ENCODE assay signal across 22 cellular contexts in genomic region chr3:16800361-16800760, GRCh38.
DNase-seq lines count a peak whose midpoint lies in the region; ATAC-seq, FAIRE-seq and TF ChIP-seq lines count a peak whose summit lies in the region.
"Had no signal": no experiment of that assay in that cellular context is flagged by ENCODE, and none has a peak within 500 bp of the region (broad histone marks: within the 10 kb centered on the region; RNA-seq: fewer than 3 reads in every experiment).

No MANE protein-coding gene starts in this region.

- POLR2A ChIA-PET in activated CD8-positive, alpha-beta T cell treated with anti-CD3 and anti-CD28 coated beads for 36 hours (lab: Charles Lee): no interaction called here

- TF ChIP-seq CTCF in DND-41 (IDR thresholded peaks at IDR 0.05; ENCODE audit: borderline replicate concordance, extremely low read depth, low read length, poor library complexity, severe bottlenecking) (no peak), nephron progenitor cell (IDR thresholded peaks at IDR 0.05) (no peak)
- no peak for TF ChIP-seq CTCF in activated CD8-positive, alpha-beta T cell treated with anti-CD3 and anti-CD28 coated beads for 36 hours (IDR thresholded peaks at IDR 0.05)

- H3K4me3 ChIP-seq in BLaER1 treated with 17β-estradiol and CSF1 and Interleukin-3, amounts not matched to agents 10 nM and 100 nM: peak overlapping the region in 3 of 10 experiments; percentile 9 to 16 (median 15); a peak in 2 of 20 replicates
- no peak overlapping the region for H3K4me3 ChIP-seq in DND-41 (ENCODE audit: low read depth in 1 of 2, low read length in 2 of 2)
- H3K4me3 ChIP-seq: testis had no signal

- ATAC-seq in DND-41 (ENCODE audit: insufficient read depth, low read depth): no peak
- ATAC-seq in activated CD8-positive, alpha-beta T cell treated with anti-CD3 and anti-CD28 coated beads for 36 hours: no peak
- ATAC-seq in memory B cell (ENCODE audit: low read depth): no peak
- ATAC-seq: esophagus mucosa, HCT116, left lobe of liver had no signal

- intact Hi-C loops in activated CD8-positive, alpha-beta T cell treated with anti-CD3 and anti-CD28 coated beads for 36 hours (cut with micrococcal nuclease): no loop called here

- H3K36me3 ChIP-seq in BLaER1 treated with 17β-estradiol and CSF1 and Interleukin-3, amounts not matched to agents 10 nM and 100 nM: no peaks in the 10 kb centered on the region
- H3K36me3 ChIP-seq in DND-41 (ENCODE audit: insufficient read depth, low read length): no peaks in the 10 kb centered on the region
- H3K36me3 ChIP-seq: WERI-Rb-1 had no signal

- H4K20me1 ChIP-seq in BLaER1 treated with 17β-estradiol and CSF1 and Interleukin-3, amounts not matched to agents 10 nM and 100 nM: no peaks in the 10 kb centered on the region
- H4K20me1 ChIP-seq in DND-41 (ENCODE audit: insufficient read depth, low read length): no peaks in the 10 kb centered on the region

- no peak for FAIRE-seq in HTR-8/SVneo (lab: Jason Lieb, UNC)
- FAIRE-seq: GM12892 had no signal

- no peaks in the 10 kb centered on the region for H3K36me3 Mint-ChIP-seq in activated CD8-positive, alpha-beta T cell treated with anti-CD3 and anti-CD28 coated beads for 36 hours (ENCODE audit: low read depth)
- H3K36me3 Mint-ChIP-seq in memory B cell: no peaks in the 10 kb centered on the region
- H3K36me3 Mint-ChIP-seq in nephron progenitor cell (ENCODE audit: low read depth): no peaks in the 10 kb centered on the region

- peak overlapping the region in 9 of 11 experiments; percentile 24 to 78 (median 59); a peak in 16 of 22 replicates for H3K9ac ChIP-seq in BLaER1 treated with 17β-estradiol and CSF1 and Interleukin-3, amounts not matched to agents 10 nM and 100 nM
- no peak overlapping the region for H3K9ac ChIP-seq in DND-41 (ENCODE audit: low read depth, low read length)

- peaks cover 3% of the 10 kb centered on the region for H3K9me3 Mint-ChIP-seq in activated CD8-positive, alpha-beta T cell treated with anti-CD3 and anti-CD28 coated beads for 36 hours
- H3K9me3 Mint-ChIP-seq in memory B cell (no peaks in the 10 kb centered on the region), nephron progenitor cell (peaks cover 8% of the 10 kb centered on the region)

- H3K4me2 ChIP-seq in BLaER1 treated with 17β-estradiol and CSF1 and Interleukin-3, amounts not matched to agents 10 nM and 100 nM: peak overlapping the region; percentile 42 to 92 (median 77)
- no peak overlapping the region for H3K4me2 ChIP-seq in DND-41 (ENCODE audit: insufficient read depth, low read length)

- peak overlapping the region; percentile 24; the same call in 1 of the 2 replicates for H2AFZ ChIP-seq in DND-41 (ENCODE audit: low read depth, low read length)

- H3K27me3 ChIP-seq in BLaER1 treated with 17β-estradiol and CSF1 and Interleukin-3, amounts not matched to agents 10 nM and 100 nM: no peaks in the 10 kb centered on the region
- no peaks in the 10 kb centered on the region for H3K27me3 ChIP-seq in DND-41 (ENCODE audit: insufficient read depth, low read length, poor library complexity)
- H3K27me3 ChIP-seq: testis had no signal

- peaks cover 29% of the 10 kb centered on the region for H3K4me1 Mint-ChIP-seq in activated CD8-positive, alpha-beta T cell treated with anti-CD3 and anti-CD28 coated beads for 36 hours (ENCODE audit: low read depth)
- H3K4me1 Mint-ChIP-seq in memory B cell (peaks cover 40% of the 10 kb centered on the region), nephron progenitor cell (peaks cover 8% of the 10 kb centered on the region)

- no peaks in the 10 kb centered on the region for H3K79me2 ChIP-seq in DND-41 (ENCODE audit: insufficient read depth, low read length)

- H3K27ac Mint-ChIP-seq in activated CD8-positive, alpha-beta T cell treated with anti-CD3 and anti-CD28 coated beads for 36 hours: peak overlapping the region; percentile 30
- H3K27ac Mint-ChIP-seq in memory B cell (peak overlapping the region; percentile 56), nephron progenitor cell (no peak overlapping the region)

- CTCF ChIA-PET in activated CD8-positive, alpha-beta T cell treated with anti-CD3 and anti-CD28 coated beads for 36 hours (lab: Charles Lee): no interaction called here

- H3K4me1 ChIP-seq in BLaER1 treated with 17β-estradiol and CSF1 and Interleukin-3, amounts not matched to agents 10 nM and 100 nM: peaks cover 37 to 87% (median 69%) of the 10 kb centered on the region in 10 experiments
- peaks cover 21% of the 10 kb centered on the region for H3K4me1 ChIP-seq in DND-41 (ENCODE audit: insufficient read depth, low read length)

- no peak overlapping the region for H3K4me3 Mint-ChIP-seq in activated CD8-positive, alpha-beta T cell treated with anti-CD3 and anti-CD28 coated beads for 36 hours
- peak overlapping the region; percentile 9 for H3K4me3 Mint-ChIP-seq in memory B cell
- H3K4me3 Mint-ChIP-seq in nephron progenitor cell: no peak overlapping the region

- peak overlapping the region; percentile 58 to 95 (median 86); a peak in 21 of 22 replicates for H3K27ac ChIP-seq in BLaER1 treated with 17β-estradiol and CSF1 and Interleukin-3, amounts not matched to agents 10 nM and 100 nM
- no peak overlapping the region for H3K27ac ChIP-seq in DND-41 (ENCODE audit: low read length)
- H3K27ac ChIP-seq: testis had no signal

- DNase-seq in DND-41: no peak
- no peak for DNase-seq in activated CD8-positive, alpha-beta T cell treated with anti-CD3 and anti-CD28 coated beads for 36 hours
- no peak for DNase-seq in memory B cell (ENCODE audit: low spot score in 2 of 2)
- DNase-seq in HTR-8/SVneo (ENCODE audit: insufficient read length, low spot score): no peak
- no peak for DNase-seq in stimulated activated CD8-positive, alpha-beta memory T cell treated with anti-CD3 and anti-CD28 coated beads, Interleukin-4, amount 100 ng/mL, for 48 hours
- no peak for DNase-seq in nephron progenitor cell
- DNase-seq: activated CD8-positive, alpha-beta memory T cell treated with anti-CD3 and anti-CD28 coated beads for 24 hours; caudate nucleus; NCI-H1417 treated with DMSO at 0.1 percent for 48 hours; NCI-H69; occipital lobe; OCI-M1; retina; SHP77; T-helper 1 cell; testis; WERI-Rb-1 had no signal

- H3K27me3 Mint-ChIP-seq in activated CD8-positive, alpha-beta T cell treated with anti-CD3 and anti-CD28 coated beads for 36 hours: no peaks in the 10 kb centered on the region
- no peaks in the 10 kb centered on the region for H3K27me3 Mint-ChIP-seq in memory B cell
- H3K27me3 Mint-ChIP-seq in nephron progenitor cell (ENCODE audit: low read depth, poor library complexity): no peaks in the 10 kb centered on the region

- peaks cover 0 to 28% (median 0%) of the 10 kb centered on the region in 11 experiments; a peak in 4 of 22 replicates for H3K9me3 ChIP-seq in BLaER1 treated with 17β-estradiol and CSF1 and Interleukin-3, amounts not matched to agents 10 nM and 100 nM (replicated peaks in 1 of 11)
- H3K9me3 ChIP-seq in DND-41 (ENCODE audit: insufficient read depth, low read length, severe bottlenecking): no peaks in the 10 kb centered on the region
- H3K9me3 ChIP-seq: testis had no signal
